ENCODE assay signal across 1 cellular context in the genomic region with DNA sequence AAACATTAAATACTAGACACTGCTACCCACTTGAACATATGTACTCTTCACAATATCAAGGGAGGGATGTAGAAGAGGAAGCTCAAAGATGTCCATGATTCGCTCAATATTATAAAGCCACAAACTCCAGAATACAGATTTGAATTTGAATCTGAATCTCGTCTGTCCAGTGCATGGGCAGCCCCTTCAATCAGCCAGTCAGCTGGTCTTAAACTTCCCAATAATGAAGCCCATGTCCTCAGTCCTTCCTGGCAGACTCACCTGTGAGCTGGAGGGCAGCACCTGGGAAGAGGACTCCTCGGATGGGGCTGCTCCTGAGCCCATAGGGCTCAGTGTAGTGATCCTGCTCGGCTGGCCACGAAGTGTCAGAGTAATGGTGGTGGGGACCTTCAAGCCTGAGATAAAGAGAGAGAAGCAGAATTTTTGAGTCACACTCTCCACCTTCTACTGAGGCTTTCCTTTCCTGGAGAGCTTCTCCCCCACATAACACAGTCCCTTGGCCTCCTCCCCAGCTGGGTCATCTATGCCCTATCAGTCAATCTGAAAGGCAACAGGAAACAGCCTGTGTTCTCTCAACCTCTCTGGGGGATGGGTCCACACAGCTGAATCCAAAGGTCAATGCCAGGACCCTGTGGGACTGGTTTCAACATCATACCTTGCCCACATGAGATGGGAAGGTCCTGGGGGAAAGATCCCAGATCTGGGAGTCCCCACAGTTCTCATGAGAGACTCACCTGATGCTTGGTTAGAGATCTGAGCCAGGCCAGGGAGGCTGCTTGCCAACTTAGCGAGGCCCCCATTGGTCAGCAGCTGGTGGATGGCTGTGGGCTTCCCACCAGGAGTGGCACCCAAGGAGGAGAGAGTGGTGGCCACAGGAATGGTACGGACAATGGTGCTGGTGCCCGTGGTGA.
TF ChIP-seq lines count a peak whose summit lies in the region.

No MANE protein-coding gene starts in this region.

TF ChIP-seq in HepG2, 621 proteins besides CTCF, POLR2A, EP300 and RAD21 (continued from another document and continues in another):
- TF ChIP-seq CCDC6 (CRISPR knock-in tag; IDR thresholded peaks at IDR 0.05) (no peak), ZC3H4 (CRISPR knock-in tag; IDR thresholded peaks at IDR 0.05; ENCODE audit: borderline replicate concordance) (no peak), REXO4 (CRISPR knock-in tag; IDR thresholded peaks at IDR 0.05; ENCODE audit: borderline replicate concordance) (no peak), ERF (CRISPR knock-in tag; IDR thresholded peaks at IDR 0.05) (peak; percentile 93), TRIM24 (CRISPR knock-in tag; IDR thresholded peaks at IDR 0.05) (peak; percentile 93), AFF4 (CRISPR knock-in tag; IDR thresholded peaks at IDR 0.05) (no peak), JUN (CRISPR knock-in tag; IDR thresholded peaks at IDR 0.05) (peak; percentile 83; the same call in 1 of the 2 replicates), SIN3A (IDR thresholded peaks at IDR 0.05; ENCODE audit: borderline replicate concordance, low read depth, low read length) (no peak; the same call in 1 of the 2 replicates), NR2C2 (CRISPR knock-in tag; IDR thresholded peaks at IDR 0.05; ENCODE audit: borderline replicate concordance) (peak; percentile 87), ZNF329 (CRISPR knock-in tag; IDR thresholded peaks at IDR 0.05; ENCODE audit: low read depth) (no peak), ZBTB3 (CRISPR knock-in tag; IDR thresholded peaks at IDR 0.05; ENCODE audit: borderline replicate concordance, low read depth) (no peak), ASH2L (IDR thresholded peaks at IDR 0.05; ENCODE audit: insufficient read length, low read depth, low read length) (peak; percentile 79), KAT2B (IDR thresholded peaks at IDR 0.05; ENCODE audit: borderline replicate concordance, low read depth, low read length) (no peak), ZFP82 (CRISPR knock-in tag; IDR thresholded peaks at IDR 0.05; ENCODE audit: borderline replicate concordance) (no peak), RCOR2 (CRISPR knock-in tag; IDR thresholded peaks at IDR 0.05) (peak; percentile 92; the same call in 1 of the 2 replicates), PREB (CRISPR knock-in tag; IDR thresholded peaks at IDR 0.05) (no peak), ZNF136 (CRISPR knock-in tag; IDR thresholded peaks at IDR 0.05; ENCODE audit: low read depth) (no peak; the same call in 1 of the 2 replicates), SRF (IDR thresholded peaks at IDR 0.05; ENCODE audit: low read depth, low read length) (peak; percentile 40; the same call in 1 of the 2 replicates), DNMT1 (CRISPR knock-in tag; IDR thresholded peaks at IDR 0.05) (no peak)
- TF ChIP-seq, protein P1, sequence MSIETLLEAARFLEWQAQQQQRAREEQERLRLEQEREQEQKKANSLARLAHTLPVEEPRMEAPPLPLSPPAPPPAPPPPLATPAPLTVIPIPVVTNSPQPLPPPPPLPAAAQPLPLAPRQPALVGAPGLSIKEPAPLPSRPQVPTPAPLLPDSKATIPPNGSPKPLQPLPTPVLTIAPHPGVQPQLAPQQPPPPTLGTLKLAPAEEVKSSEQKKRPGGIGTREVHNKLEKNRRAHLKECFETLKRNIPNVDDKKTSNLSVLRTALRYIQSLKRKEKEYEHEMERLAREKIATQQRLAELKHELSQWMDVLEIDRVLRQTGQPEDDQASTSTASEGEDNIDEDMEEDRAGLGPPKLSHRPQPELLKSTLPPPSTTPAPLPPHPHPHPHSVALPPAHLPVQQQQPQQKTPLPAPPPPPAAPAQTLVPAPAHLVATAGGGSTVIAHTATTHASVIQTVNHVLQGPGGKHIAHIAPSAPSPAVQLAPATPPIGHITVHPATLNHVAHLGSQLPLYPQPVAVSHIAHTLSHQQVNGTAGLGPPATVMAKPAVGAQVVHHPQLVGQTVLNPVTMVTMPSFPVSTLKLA (IDR thresholded peaks at IDR 0.05): no peak
- TF ChIP-seq, protein P2, sequence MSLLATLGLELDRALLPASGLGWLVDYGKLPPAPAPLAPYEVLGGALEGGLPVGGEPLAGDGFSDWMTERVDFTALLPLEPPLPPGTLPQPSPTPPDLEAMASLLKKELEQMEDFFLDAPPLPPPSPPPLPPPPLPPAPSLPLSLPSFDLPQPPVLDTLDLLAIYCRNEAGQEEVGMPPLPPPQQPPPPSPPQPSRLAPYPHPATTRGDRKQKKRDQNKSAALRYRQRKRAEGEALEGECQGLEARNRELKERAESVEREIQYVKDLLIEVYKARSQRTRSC (CRISPR knock-in tag; IDR thresholded peaks at IDR 0.05; ENCODE audit: low read depth): no peak
- TF ChIP-seq, protein P3, sequence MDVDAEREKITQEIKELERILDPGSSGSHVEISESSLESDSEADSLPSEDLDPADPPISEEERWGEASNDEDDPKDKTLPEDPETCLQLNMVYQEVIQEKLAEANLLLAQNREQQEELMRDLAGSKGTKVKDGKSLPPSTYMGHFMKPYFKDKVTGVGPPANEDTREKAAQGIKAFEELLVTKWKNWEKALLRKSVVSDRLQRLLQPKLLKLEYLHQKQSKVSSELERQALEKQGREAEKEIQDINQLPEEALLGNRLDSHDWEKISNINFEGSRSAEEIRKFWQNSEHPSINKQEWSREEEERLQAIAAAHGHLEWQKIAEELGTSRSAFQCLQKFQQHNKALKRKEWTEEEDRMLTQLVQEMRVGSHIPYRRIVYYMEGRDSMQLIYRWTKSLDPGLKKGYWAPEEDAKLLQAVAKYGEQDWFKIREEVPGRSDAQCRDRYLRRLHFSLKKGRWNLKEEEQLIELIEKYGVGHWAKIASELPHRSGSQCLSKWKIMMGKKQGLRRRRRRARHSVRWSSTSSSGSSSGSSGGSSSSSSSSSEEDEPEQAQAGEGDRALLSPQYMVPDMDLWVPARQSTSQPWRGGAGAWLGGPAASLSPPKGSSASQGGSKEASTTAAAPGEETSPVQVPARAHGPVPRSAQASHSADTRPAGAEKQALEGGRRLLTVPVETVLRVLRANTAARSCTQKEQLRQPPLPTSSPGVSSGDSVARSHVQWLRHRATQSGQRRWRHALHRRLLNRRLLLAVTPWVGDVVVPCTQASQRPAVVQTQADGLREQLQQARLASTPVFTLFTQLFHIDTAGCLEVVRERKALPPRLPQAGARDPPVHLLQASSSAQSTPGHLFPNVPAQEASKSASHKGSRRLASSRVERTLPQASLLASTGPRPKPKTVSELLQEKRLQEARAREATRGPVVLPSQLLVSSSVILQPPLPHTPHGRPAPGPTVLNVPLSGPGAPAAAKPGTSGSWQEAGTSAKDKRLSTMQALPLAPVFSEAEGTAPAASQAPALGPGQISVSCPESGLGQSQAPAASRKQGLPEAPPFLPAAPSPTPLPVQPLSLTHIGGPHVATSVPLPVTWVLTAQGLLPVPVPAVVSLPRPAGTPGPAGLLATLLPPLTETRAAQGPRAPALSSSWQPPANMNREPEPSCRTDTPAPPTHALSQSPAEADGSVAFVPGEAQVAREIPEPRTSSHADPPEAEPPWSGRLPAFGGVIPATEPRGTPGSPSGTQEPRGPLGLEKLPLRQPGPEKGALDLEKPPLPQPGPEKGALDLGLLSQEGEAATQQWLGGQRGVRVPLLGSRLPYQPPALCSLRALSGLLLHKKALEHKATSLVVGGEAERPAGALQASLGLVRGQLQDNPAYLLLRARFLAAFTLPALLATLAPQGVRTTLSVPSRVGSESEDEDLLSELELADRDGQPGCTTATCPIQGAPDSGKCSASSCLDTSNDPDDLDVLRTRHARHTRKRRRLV (CRISPR knock-in tag; IDR thresholded peaks at IDR 0.05): no peak
- TF ChIP-seq, protein P4, sequence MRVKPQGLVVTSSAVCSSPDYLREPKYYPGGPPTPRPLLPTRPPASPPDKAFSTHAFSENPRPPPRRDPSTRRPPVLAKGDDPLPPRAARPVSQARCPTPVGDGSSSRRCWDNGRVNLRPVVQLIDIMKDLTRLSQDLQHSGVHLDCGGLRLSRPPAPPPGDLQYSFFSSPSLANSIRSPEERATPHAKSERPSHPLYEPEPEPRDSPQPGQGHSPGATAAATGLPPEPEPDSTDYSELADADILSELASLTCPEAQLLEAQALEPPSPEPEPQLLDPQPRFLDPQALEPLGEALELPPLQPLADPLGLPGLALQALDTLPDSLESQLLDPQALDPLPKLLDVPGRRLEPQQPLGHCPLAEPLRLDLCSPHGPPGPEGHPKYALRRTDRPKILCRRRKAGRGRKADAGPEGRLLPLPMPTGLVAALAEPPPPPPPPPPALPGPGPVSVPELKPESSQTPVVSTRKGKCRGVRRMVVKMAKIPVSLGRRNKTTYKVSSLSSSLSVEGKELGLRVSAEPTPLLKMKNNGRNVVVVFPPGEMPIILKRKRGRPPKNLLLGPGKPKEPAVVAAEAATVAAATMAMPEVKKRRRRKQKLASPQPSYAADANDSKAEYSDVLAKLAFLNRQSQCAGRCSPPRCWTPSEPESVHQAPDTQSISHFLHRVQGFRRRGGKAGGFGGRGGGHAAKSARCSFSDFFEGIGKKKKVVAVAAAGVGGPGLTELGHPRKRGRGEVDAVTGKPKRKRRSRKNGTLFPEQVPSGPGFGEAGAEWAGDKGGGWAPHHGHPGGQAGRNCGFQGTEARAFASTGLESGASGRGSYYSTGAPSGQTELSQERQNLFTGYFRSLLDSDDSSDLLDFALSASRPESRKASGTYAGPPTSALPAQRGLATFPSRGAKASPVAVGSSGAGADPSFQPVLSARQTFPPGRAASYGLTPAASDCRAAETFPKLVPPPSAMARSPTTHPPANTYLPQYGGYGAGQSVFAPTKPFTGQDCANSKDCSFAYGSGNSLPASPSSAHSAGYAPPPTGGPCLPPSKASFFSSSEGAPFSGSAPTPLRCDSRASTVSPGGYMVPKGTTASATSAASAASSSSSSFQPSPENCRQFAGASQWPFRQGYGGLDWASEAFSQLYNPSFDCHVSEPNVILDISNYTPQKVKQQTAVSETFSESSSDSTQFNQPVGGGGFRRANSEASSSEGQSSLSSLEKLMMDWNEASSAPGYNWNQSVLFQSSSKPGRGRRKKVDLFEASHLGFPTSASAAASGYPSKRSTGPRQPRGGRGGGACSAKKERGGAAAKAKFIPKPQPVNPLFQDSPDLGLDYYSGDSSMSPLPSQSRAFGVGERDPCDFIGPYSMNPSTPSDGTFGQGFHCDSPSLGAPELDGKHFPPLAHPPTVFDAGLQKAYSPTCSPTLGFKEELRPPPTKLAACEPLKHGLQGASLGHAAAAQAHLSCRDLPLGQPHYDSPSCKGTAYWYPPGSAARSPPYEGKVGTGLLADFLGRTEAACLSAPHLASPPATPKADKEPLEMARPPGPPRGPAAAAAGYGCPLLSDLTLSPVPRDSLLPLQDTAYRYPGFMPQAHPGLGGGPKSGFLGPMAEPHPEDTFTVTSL (CRISPR knock-in tag; IDR thresholded peaks at IDR 0.05; ENCODE audit: borderline replicate concordance): peak; percentile 56; the same call in 1 of the 2 replicates
